ENCODE assay signal across 23 cellular contexts in the genomic region with DNA sequence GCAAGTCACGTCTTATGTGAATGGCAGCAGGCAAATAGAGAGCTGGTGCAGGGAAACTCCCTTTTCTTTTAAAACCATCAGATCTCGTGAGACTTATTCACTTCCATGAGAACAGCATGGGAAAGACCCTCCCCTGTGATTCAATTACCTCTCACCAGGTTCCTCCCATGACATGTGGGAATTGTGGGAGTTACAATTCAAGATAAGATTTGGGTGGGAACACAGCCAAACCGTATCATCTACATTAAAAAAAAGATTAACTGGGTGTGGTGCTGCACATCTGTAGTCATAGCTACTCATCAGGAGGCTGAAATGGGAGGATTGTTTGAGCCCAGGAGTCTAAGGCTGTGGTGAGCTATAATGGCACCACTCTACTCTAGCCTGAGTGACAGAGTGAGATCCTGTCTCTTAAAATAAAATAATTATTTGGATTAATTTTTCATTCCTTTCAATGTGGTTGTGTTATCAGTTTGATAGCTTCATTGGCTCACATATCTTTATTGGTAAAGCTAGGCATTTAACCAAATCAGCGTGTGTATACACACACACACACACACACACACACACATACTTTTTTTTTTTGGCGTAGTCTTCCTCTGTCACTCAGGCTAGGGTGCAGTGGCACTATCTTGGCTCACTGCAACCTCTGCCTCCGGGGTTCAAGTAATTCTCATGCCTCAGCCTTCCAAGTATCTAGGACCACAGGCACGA. TPM values are rescaled to one million over a fixed set of nuclear protein-coding genes. Genes with fewer than 3 reads are reported as not detected.
DNase-seq lines count a peak whose midpoint lies in the region; ATAC-seq, FAIRE-seq and TF ChIP-seq lines count a peak whose summit lies in the region.
"Had no signal": no experiment of that assay in that cellular context is flagged by ENCODE, and none has a peak within 500 bp of the region (broad histone marks: within the 10 kb centered on the region; RNA-seq: fewer than 3 reads in every experiment).

No MANE protein-coding gene starts in this region.

- DNase-seq in effector memory CD8-positive, alpha-beta T cell, result no peak
- DNase-seq in nephron progenitor cell, result no peak
- no peak for DNase-seq in small intestine
- no peak for DNase-seq in brain microvascular endothelial cell
- no peak for DNase-seq in activated CD4-positive, alpha-beta T cell treated with anti-CD3 and anti-CD28 coated beads for 36 hours
- DNase-seq: activated CD4-positive, alpha-beta memory T cell treated with anti-CD3 and anti-CD28 coated beads, Interleukin-2, amount 10 ng/mL, durations not matched to agents 7 days and 5 days; activated CD4-positive, CD25-positive, alpha-beta regulatory T cell; activated T-cell treated with anti-CD3 and anti-CD28 coated beads for 4 hours; adrenal gland; CD8-positive, alpha-beta T cell; dermis blood vessel endothelial cell; foreskin fibroblast; mesendoderm; NCI-H1694 treated with DMSO at 0.1 percent for 48 hours; SK-N-SH; stimulated activated CD4-positive, alpha-beta T cell treated with anti-CD3 and anti-CD28 coated beads, Interleukin-4, amount 100 ng/mL, for 1 hour; stimulated activated naive CD8-positive, alpha-beta T cell treated with anti-CD3 and anti-CD28 coated beads, Interleukin-15, Interleukin-2, amounts not matched to agents 100 U/mL and 50 U/mL, for 24 hours; tibial artery had no signal

- H3K4me1 ChIP-seq in HUES64 (ENCODE audit: insufficient read depth, low read length) (peaks cover 12% of the 10 kb centered on the region), small intestine (ENCODE audit: control insufficient read depth in 2 of 2, insufficient read depth in 1 of 2, low read depth in 1 of 2, low read length in 1 of 2) (peaks cover 2 to 8% of the 10 kb centered on the region in 2 donors)

- intact Hi-C loops in activated CD4-positive, alpha-beta T cell treated with anti-CD3 and anti-CD28 coated beads for 36 hours (cut with DNase I, micrococcal nuclease), result no loop called here

- H3K36me3 Mint-ChIP-seq in effector memory CD8-positive, alpha-beta T cell (ENCODE audit: insufficient read depth), result peaks cover 14% of the 10 kb centered on the region
- peaks cover 12% of the 10 kb centered on the region for H3K36me3 Mint-ChIP-seq in nephron progenitor cell (ENCODE audit: low read depth)
- peaks cover 8% of the 10 kb centered on the region for H3K36me3 Mint-ChIP-seq in activated CD4-positive, alpha-beta T cell treated with anti-CD3 and anti-CD28 coated beads for 36 hours (ENCODE audit: low read depth)

- H3K4me3 ChIP-seq in HUES64 (ENCODE audit: low read length) (no peak overlapping the region), small intestine (ENCODE audit: low read depth in 1 of 2, low read length in 2 of 2) (no peak overlapping the region), brain microvascular endothelial cell (ENCODE audit: low read depth, low read length) (no peak overlapping the region)
- H3K4me3 ChIP-seq: adrenal gland, tibial artery had no signal

- H3K27me3 ChIP-seq in HUES64 (ENCODE audit: insufficient read depth, low read length), result no peaks in the 10 kb centered on the region
- no peaks in the 10 kb centered on the region for H3K27me3 ChIP-seq in small intestine (ENCODE audit: control insufficient read depth in 2 of 2, insufficient read depth in 2 of 2, low read length in 2 of 2)
- H3K27me3 ChIP-seq in brain microvascular endothelial cell (replicated peaks), result no peaks in the 10 kb centered on the region
- H3K27me3 ChIP-seq: adrenal gland, tibial artery had no signal

- POLR2A ChIA-PET in activated CD4-positive, alpha-beta T cell treated with anti-CD3 and anti-CD28 coated beads for 36 hours (lab: Charles Lee), result interaction anchor here (0.9 kb wide), 1 partner anchor 123 kb away, joined by 3 read pairs; no protein-coding TSS in a partner anchor

- CTCF ChIA-PET in activated CD4-positive, alpha-beta T cell treated with anti-CD3 and anti-CD28 coated beads for 36 hours (lab: Charles Lee), result interaction anchor here (0.6 to 1.7 kb wide), 3 partner anchors 11 to 212 kb away, joined by 3 to 4 read pairs (median 3); no protein-coding TSS in a partner anchor

- no peaks in the 10 kb centered on the region for H3K27me3 Mint-ChIP-seq in effector memory CD8-positive, alpha-beta T cell
- H3K27me3 Mint-ChIP-seq in nephron progenitor cell (ENCODE audit: low read depth, poor library complexity), result peaks cover 3% of the 10 kb centered on the region
- H3K27me3 Mint-ChIP-seq in activated CD4-positive, alpha-beta T cell treated with anti-CD3 and anti-CD28 coated beads for 36 hours, result no peaks in the 10 kb centered on the region
- H3K27me3 Mint-ChIP-seq: activated CD4-positive, alpha-beta memory T cell treated with anti-CD3 and anti-CD28 coated beads, Interleukin-2, amount 10 ng/mL, durations not matched to agents 7 days and 5 days had no signal

- H3K36me3 ChIP-seq in HUES64 (ENCODE audit: insufficient read depth, low read length) (no peaks in the 10 kb centered on the region), small intestine (ENCODE audit: control insufficient read depth in 2 of 2, insufficient read depth in 2 of 2, low read length in 2 of 2) (peaks cover 0 to under 1% of the 10 kb centered on the region in 2 donors), brain microvascular endothelial cell (replicated peaks) (no peaks in the 10 kb centered on the region)
- H3K36me3 ChIP-seq: adrenal gland had no signal

- H3K27ac Mint-ChIP-seq in effector memory CD8-positive, alpha-beta T cell, result peak overlapping the region; percentile 59 to 86
- H3K27ac Mint-ChIP-seq in nephron progenitor cell, result peak overlapping the region; percentile 79
- no peak overlapping the region for H3K27ac Mint-ChIP-seq in activated CD4-positive, alpha-beta T cell treated with anti-CD3 and anti-CD28 coated beads for 36 hours
- H3K27ac Mint-ChIP-seq: activated CD4-positive, alpha-beta memory T cell treated with anti-CD3 and anti-CD28 coated beads, Interleukin-2, amount 10 ng/mL, durations not matched to agents 7 days and 5 days; CD8-positive, alpha-beta T cell; T-helper 2 cell treated with Interferon-gamma antibody and Interleukin-4, amounts not matched to agents 5 μg/mL and 100 μg/mL, for 36 hours had no signal

- in situ Hi-C loops in brain microvascular endothelial cell (cut with HindIII; ENCODE audit: low pct_ligation_motif_present, low sequenced_read_pairs), result no loop called here

- peak; percentile 47 for ATAC-seq in GM19463 (IDR thresholded peaks at IDR 0.05; ENCODE audit: unreplicated experiment)
- no peak for ATAC-seq in effector memory CD8-positive, alpha-beta T cell (replicated peaks)
- ATAC-seq in activated CD4-positive, alpha-beta T cell treated with anti-CD3 and anti-CD28 coated beads for 36 hours, result no peak
- ATAC-seq: CD8-positive, alpha-beta T cell; stimulated activated naive CD8-positive, alpha-beta T cell treated with anti-CD3 and anti-CD28 coated beads, Interleukin-15, Interleukin-2, amounts not matched to agents 100 U/mL and 50 U/mL, for 24 hours had no signal

- H3K4me1 Mint-ChIP-seq in effector memory CD8-positive, alpha-beta T cell (ENCODE audit: low read depth in 2 of 2), result peaks cover 48 to 65% of the 10 kb centered on the region in 2 donors
- peaks cover 43% of the 10 kb centered on the region for H3K4me1 Mint-ChIP-seq in nephron progenitor cell
- peaks cover 50% of the 10 kb centered on the region for H3K4me1 Mint-ChIP-seq in activated CD4-positive, alpha-beta T cell treated with anti-CD3 and anti-CD28 coated beads for 36 hours

- no peaks in the 10 kb centered on the region for H3K9me3 Mint-ChIP-seq in effector memory CD8-positive, alpha-beta T cell
- no peaks in the 10 kb centered on the region for H3K9me3 Mint-ChIP-seq in nephron progenitor cell
- no peaks in the 10 kb centered on the region for H3K9me3 Mint-ChIP-seq in activated CD4-positive, alpha-beta T cell treated with anti-CD3 and anti-CD28 coated beads for 36 hours (ENCODE audit: low read depth)
- H3K9me3 Mint-ChIP-seq: activated CD4-positive, alpha-beta memory T cell treated with anti-CD3 and anti-CD28 coated beads, Interleukin-2, amount 10 ng/mL, durations not matched to agents 7 days and 5 days; CD8-positive, alpha-beta T cell; T-helper 2 cell treated with Interferon-gamma antibody and Interleukin-4, amounts not matched to agents 5 μg/mL and 100 μg/mL, for 36 hours had no signal

- WGBS in HUES64, result 85% methylated on average over 6 of the region's 7 CpGs
- 49 to 67% (median 59%) methylated on average over 7 of the region's 7 CpGs for WGBS in small intestine, 3 donors

- no peak overlapping the region for H3K9ac ChIP-seq in HUES64 (ENCODE audit: low read depth, low read length)
- H3K9ac ChIP-seq: SK-N-SH had no signal

- TF ChIP-seq CTCF in nephron progenitor cell (IDR thresholded peaks at IDR 0.05), result no peak
- no peak for TF ChIP-seq CTCF in brain microvascular endothelial cell (IDR thresholded peaks at IDR 0.05; ENCODE audit: low read depth, low read length, missing control alignments)

- peak overlapping the region in 1 of 2 donors; percentile 33 for H3K4me3 Mint-ChIP-seq in effector memory CD8-positive, alpha-beta T cell
- H3K4me3 Mint-ChIP-seq in nephron progenitor cell, result no peak overlapping the region
- H3K4me3 Mint-ChIP-seq in activated CD4-positive, alpha-beta T cell treated with anti-CD3 and anti-CD28 coated beads for 36 hours, result no peak overlapping the region
- H3K4me3 Mint-ChIP-seq: activated CD4-positive, alpha-beta memory T cell treated with anti-CD3 and anti-CD28 coated beads, Interleukin-2, amount 10 ng/mL, durations not matched to agents 7 days and 5 days; CD8-positive, alpha-beta T cell; T-helper 2 cell treated with Interferon-gamma antibody and Interleukin-4, amounts not matched to agents 5 μg/mL and 100 μg/mL, for 36 hours had no signal

- peak overlapping the region; percentile 85; the same call in 1 of the 2 replicates for H3K27ac ChIP-seq in HUES64 (ENCODE audit: low read depth, low read length)
- no peak overlapping the region for H3K27ac ChIP-seq in small intestine (ENCODE audit: low read depth in 1 of 2, low read length in 1 of 2)
- no peak overlapping the region for H3K27ac ChIP-seq in brain microvascular endothelial cell
- H3K27ac ChIP-seq: adrenal gland, epithelial cell of prostate, tibial artery had no signal

- FAIRE-seq in small intestine (lab: Jason Lieb, UNC), result no peak
- FAIRE-seq: RCC 7860 had no signal

- H3K9me3 ChIP-seq in HUES64 (ENCODE audit: insufficient read depth, low read depth, low read length), result no peaks in the 10 kb centered on the region
- no peaks in the 10 kb centered on the region for H3K9me3 ChIP-seq in small intestine (ENCODE audit: control insufficient read depth, low read depth)
- H3K9me3 ChIP-seq: adrenal gland, SK-N-SH, tibial artery had no signal

RNA-seq across cellular contexts. Expression of gene DENND4C, which starts 21.8 kb away (rescaled TPM):
- polyA plus RNA-seq in HUES64 (2013, experiment 1 of 2), result 11.1 TPM
- 11.7 TPM for polyA plus RNA-seq in HUES64 (2013, experiment 2 of 2)
- 10 to 100 TPM; 13.8 to 18.6 (median 16.8) TPM for polyA plus RNA-seq in small intestine
- total RNA-seq in activated CD4-positive, alpha-beta T cell treated with anti-CD3 and anti-CD28 coated beads for 36 hours, result 10 to 100 TPM; 17.2 to 22.2 TPM
